ENCODE assay signal across 1 cellular context in genomic region chr1:42436794-42437458, GRCh38.
TF ChIP-seq lines count a peak whose summit lies in the region.

No MANE protein-coding gene starts in this region.

TF ChIP-seq in GM12878, 131 proteins besides CTCF, POLR2A, EP300 and RAD21:
- TF ChIP-seq RELB (IDR thresholded peaks at IDR 0.05; ENCODE audit: low read depth) = no peak
- peak; percentile 53; the same call in 1 of the 2 replicates for TF ChIP-seq SPI1 (IDR thresholded peaks at IDR 0.05; ENCODE audit: borderline replicate concordance, insufficient read depth, low read depth, low read length)
TF ChIP-seq in GM12878: peak in this region for 1.
